ENCODE assay signal across 21 cellular contexts in the genomic region with DNA sequence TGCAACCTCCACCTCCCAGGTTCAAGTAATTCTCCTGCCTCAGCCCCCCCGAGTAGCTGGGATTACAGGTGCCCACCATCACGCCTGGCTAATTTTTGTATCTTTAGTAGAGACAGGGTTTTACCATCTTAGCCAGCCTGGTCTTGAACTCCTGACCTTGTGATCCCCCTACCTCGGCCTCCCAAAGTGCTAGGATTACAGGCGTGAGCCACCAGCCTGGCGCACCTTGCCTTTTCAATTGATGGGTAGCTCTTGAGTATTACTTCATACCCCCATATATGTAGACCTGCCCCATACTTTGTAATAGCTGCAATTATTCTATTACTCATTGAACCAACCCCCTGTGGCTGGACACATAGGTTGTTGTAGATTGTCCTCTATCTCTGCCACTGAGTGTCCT.
DNase-seq lines count a peak whose midpoint lies in the region; FAIRE-seq and TF ChIP-seq lines count a peak whose summit lies in the region.
"Had no signal": no experiment of that assay in that cellular context is flagged by ENCODE, and none has a peak within 500 bp of the region (broad histone marks: within the 10 kb centered on the region; RNA-seq: fewer than 3 reads in every experiment).

No MANE protein-coding gene starts in this region.

- intact Hi-C loops in vagina (cut with DNase I), result no loop called here

- H3K14ac ChIP-seq in H1 (ENCODE audit: insufficient read length), result no peak overlapping the region

- H3K4me1 ChIP-seq in H1 (replicated peaks in 1 of 4; ENCODE audit: control insufficient read depth in 3 of 4, insufficient read depth in 4 of 4, low read length in 3 of 4) (peaks cover 0 to under 1% (median 0%) of the 10 kb centered on the region in 4 experiments; a peak in 3 of 7 replicates), vagina (peaks cover 9% of the 10 kb centered on the region), SJCRH30 (peaks cover 6% of the 10 kb centered on the region; the same call in 1 of the 2 replicates)

- TF ChIP-seq POLR2A in H1 (IDR thresholded peaks at IDR 0.05; ENCODE audit: control extremely low read depth in 1 of 2, low read depth in 2 of 2, low read length in 2 of 2), result no peak
- TF ChIP-seq POLR2A in vagina (IDR thresholded peaks at IDR 0.05), result no peak

- H3K27me3 ChIP-seq in H1 (replicated peaks in 1 of 4; ENCODE audit: control insufficient read depth in 3 of 4, extremely low read depth in 1 of 4, insufficient read depth in 3 of 4, low read length in 3 of 4) (no peaks in the 10 kb centered on the region), vagina (no peaks in the 10 kb centered on the region), SJCRH30 (no peaks in the 10 kb centered on the region)

- H3K36me3 ChIP-seq in H1 (ENCODE audit: control insufficient read depth in 2 of 4, insufficient read depth in 4 of 4, low read length in 3 of 4) (no peaks in the 10 kb centered on the region), vagina (peaks cover 0 to 8% of the 10 kb centered on the region in 2 donors), SJCRH30 (no peaks in the 10 kb centered on the region)
- H3K36me3 ChIP-seq: BLaER1 treated with 17β-estradiol and CSF1 and Interleukin-3, amounts not matched to agents 10 nM and 100 nM had no signal

- TF ChIP-seq EP300 in H1 (IDR thresholded peaks at IDR 0.05; ENCODE audit: borderline replicate concordance in 1 of 2, low read depth in 2 of 2, low read length in 2 of 2), result no peak

- no peak overlapping the region for H2AFZ ChIP-seq in H1 (ENCODE audit: low read length)

- H3K18ac ChIP-seq in H1 (ENCODE audit: extremely low read depth, low read length), result no peak overlapping the region

- H3K27ac ChIP-seq in H1 (ENCODE audit: low read depth, low read length) (no peak overlapping the region), vagina (no peak overlapping the region), SJCRH30 (no peak overlapping the region)
- H3K27ac ChIP-seq: BLaER1 treated with 17β-estradiol and CSF1 and Interleukin-3, amounts not matched to agents 10 nM and 100 nM had no signal

- H3K79me1 ChIP-seq in H1 (ENCODE audit: low read depth, low read length), result no peaks in the 10 kb centered on the region

- DNase-seq in activated CD8-positive, alpha-beta memory T cell treated with anti-CD3 and anti-CD28 coated beads for 24 hours, result peak; percentile 4
- DNase-seq in activated CD8-positive, alpha-beta memory T cell treated with anti-CD3 and anti-CD28 coated beads, Interleukin-2, amount 50 U/mL, for 48 hours, result no peak
- peak in 1 of 2 experiments; percentile 19 for DNase-seq in H1 (ENCODE audit: low read depth in 1 of 2, low spot score in 2 of 2)
- DNase-seq in vagina (ENCODE audit: extremely low spot score in 2 of 2), result peak; percentile 43 to 44
- DNase-seq in HEK293T (ENCODE audit: extremely low spot score), result no peak
- no peak for DNase-seq in SJCRH30
- no peak for DNase-seq in 8988T
- DNase-seq: DND-41, GDM1, IMR-90, Karpas-422, NCI-H1105 treated with DMSO at 0.1 percent for 48 hours, NCI-H187, NCI-H226, NCI-H524 treated with DMSO at 0.1 percent for 48 hours had no signal

- no peaks in the 10 kb centered on the region for H3K9me3 Mint-ChIP-seq in nephron

- no peak overlapping the region for H3K4ac ChIP-seq in H1 (replicated peaks; ENCODE audit: insufficient read length, low read depth, low read length)

- no peak overlapping the region for H3K56ac ChIP-seq in H1 (replicated peaks; ENCODE audit: insufficient read length, low read depth, low read length)

- H4K20me1 ChIP-seq in H1 (replicated peaks in 1 of 2; ENCODE audit: control insufficient read depth in 1 of 2, insufficient read depth in 2 of 2, low read length in 2 of 2), result no peaks in the 10 kb centered on the region

- H3K27ac Mint-ChIP-seq in nephron, result peak overlapping the region; percentile 14 to 86 (median 40)

- H4K8ac ChIP-seq in H1 (ENCODE audit: extremely low read depth, insufficient read depth, low read length), result no peak overlapping the region

- H3K79me2 ChIP-seq in H1 (ENCODE audit: control insufficient read depth in 1 of 2, insufficient read depth in 2 of 2, low read length in 2 of 2), result no peaks in the 10 kb centered on the region

- H3K4me2 ChIP-seq in H1 (ENCODE audit: insufficient read depth in 1 of 2, low read depth in 2 of 2, low read length in 2 of 2), result no peak overlapping the region
- H3K4me2 ChIP-seq: BLaER1 treated with 17β-estradiol and CSF1 and Interleukin-3, amounts not matched to agents 10 nM and 100 nM had no signal

- peak overlapping the region; percentile 85; the same call in 1 of the 2 replicates for H2AK5ac ChIP-seq in H1 (ENCODE audit: low read depth, low read length)

- no peak overlapping the region for H4K5ac ChIP-seq in H1 (ENCODE audit: insufficient read length, low read depth, low read length)

- no peak overlapping the region for H3K23ac ChIP-seq in H1 (ENCODE audit: insufficient read length)

- no peaks in the 10 kb centered on the region for H3K36me3 Mint-ChIP-seq in nephron (ENCODE audit: low read depth)

- peaks cover 45% of the 10 kb centered on the region for H3K4me1 Mint-ChIP-seq in nephron

- no peak overlapping the region for H2BK15ac ChIP-seq in H1 (ENCODE audit: low read length)

- H3K23me2 ChIP-seq in H1 (ENCODE audit: low read depth, low read length), result no peaks in the 10 kb centered on the region; the same call in 1 of the 2 replicates

- 0 out of 2 replicates have a peak overlapping the region, but pooled peaks have one; percentile 56 for H2BK5ac ChIP-seq in H1 (ENCODE audit: low read depth, low read length)

- H3K9me3 ChIP-seq in H1 (ENCODE audit: insufficient read depth in 2 of 2, low read depth in 1 of 2, low read length in 1 of 2) (no peaks in the 10 kb centered on the region), vagina (no peaks in the 10 kb centered on the region), SJCRH30 (replicated peaks) (no peaks in the 10 kb centered on the region)
- H3K9me3 ChIP-seq: BLaER1 treated with 17β-estradiol and CSF1 and Interleukin-3, amounts not matched to agents 10 nM and 100 nM had no signal

- peak overlapping the region; percentile 40 for H4K91ac ChIP-seq in H1 (replicated peaks; ENCODE audit: insufficient read length, low read length)

- no peak overlapping the region for H3K4me3 ChIP-seq in H1 (ENCODE audit: extremely low read depth in 1 of 4, insufficient read depth in 2 of 4, low read depth in 3 of 4, low read length in 4 of 4)
- no peak overlapping the region for H3K4me3 ChIP-seq in vagina
- H3K4me3 ChIP-seq in SJCRH30, result no peak overlapping the region
- H3K4me3 ChIP-seq: BLaER1 treated with 17β-estradiol and CSF1 and Interleukin-3, amounts not matched to agents 10 nM and 100 nM; GM12878 had no signal

- no peak overlapping the region for H3K4me3 Mint-ChIP-seq in nephron

- H2BK120ac ChIP-seq in H1 (replicated peaks; ENCODE audit: low read depth, low read length), result no peak overlapping the region

- TF ChIP-seq RAD21 in H1 (IDR thresholded peaks at IDR 0.05 in 1 of 2, conservative IDR thresholded peaks at IDR 0.05 in 1 of 2; ENCODE audit: low read depth in 2 of 2, low read length in 2 of 2), result no peak

- WGBS in H1 (ENCODE audit: extremely low coverage in 1 of 2, insufficient coverage in 1 of 2, insufficient read length in 1 of 2, insufficient replicate concordance in 2 of 2, low coverage in 1 of 2, low lambda C conversion rate in 2 of 2, missing lambda C conversion rate in 1 of 2), 2 experiments, result 90% methylated on average over 5 of the region's 5 CpGs; no CpG with 5 or more reads in 1 of the 2 experiments

- FAIRE-seq in H1 (lab: Jason Lieb, UNC), result no peak
- FAIRE-seq: A204.1, GM12878, GM18507, H54 had no signal

- H3K9ac ChIP-seq in H1 (replicated peaks in 1 of 4; ENCODE audit: extremely low read depth in 1 of 4, low read depth in 3 of 4, low read length in 3 of 4), result no peak overlapping the region
- H3K9ac ChIP-seq: BLaER1 treated with 17β-estradiol and CSF1 and Interleukin-3, amounts not matched to agents 10 nM and 100 nM had no signal

- CTCF ChIA-PET in H1 (lab: Charles Lee; ENCODE audit: partially characterized antibody) (interaction anchor here (0.7 to 6.4 kb wide), 15 partner anchors 10 to 236 kb away, joined by 3 to 79 read pairs (median 6); no protein-coding TSS in a partner anchor), HEK293T (lab: Yijun Ruan, JAX) (interaction anchor here (0.6 to 2.0 kb wide), 3 partner anchors 12 to 235 kb away, joined by 3 to 19 read pairs (median 3); no protein-coding TSS in a partner anchor)

- POLR2A ChIA-PET in H1 (lab: Charles Lee; ENCODE audit: partially characterized antibody) (no interaction called here), HEK293T (lab: Yijun Ruan, JAX) (no interaction called here)

- H3K27me3 Mint-ChIP-seq in nephron (ENCODE audit: low read depth), result no peaks in the 10 kb centered on the region

- H2BK12ac ChIP-seq in H1 (ENCODE audit: low read depth, low read length), result peak overlapping the region; percentile 75; the same call in 1 of the 2 replicates

- TF ChIP-seq CTCF in H1 (IDR thresholded peaks at IDR 0.05; ENCODE audit: control extremely low read depth in 1 of 3, insufficient read depth in 1 of 3, low read depth in 1 of 3, low read length in 3 of 3) (no peak), nephron (IDR thresholded peaks at IDR 0.05; ENCODE audit: unreplicated experiment in 3 of 3) (no peak), vagina (IDR thresholded peaks at IDR 0.05) (no peak)

- H2BK20ac ChIP-seq in H1 (ENCODE audit: low read length), result no peak overlapping the region

TF ChIP-seq in H1, 55 proteins besides CTCF, POLR2A, EP300 and RAD21 (continues in another document):
- TF ChIP-seq POLR2AphosphoS5 (IDR thresholded peaks at IDR 0.05; ENCODE audit: low read depth, low read length) (no peak), TEAD4 (IDR thresholded peaks at IDR 0.05; ENCODE audit: low read depth, low read length) (no peak), KDM1A (IDR thresholded peaks at IDR 0.05; ENCODE audit: borderline replicate concordance, low read length) (no peak), CTBP2 (IDR thresholded peaks at IDR 0.05; ENCODE audit: borderline replicate concordance, insufficient read depth, insufficient read length, low read length) (no peak), SP1 (IDR thresholded peaks at IDR 0.05; ENCODE audit: low read depth, low read length) (no peak), PHF8 (conservative IDR thresholded peaks at IDR 0.05; ENCODE audit: low read depth, low read length) (no peak), ZNF274 (IDR thresholded peaks at IDR 0.05; ENCODE audit: borderline replicate concordance, extremely low read depth, low read length) (no peak)

TF ChIP-seq in HEK293T, 16 proteins besides CTCF, POLR2A, EP300 and RAD21:
- TF ChIP-seq SP1 (IDR thresholded peaks at IDR 0.05), result no peak
- TF ChIP-seq FOXK2 (IDR thresholded peaks at IDR 0.05), result no peak
- TF ChIP-seq ARNT (IDR thresholded peaks at IDR 0.05), result no peak

Comparison
In these comparisons a context has a peak if more than half of its experiments do, and no peak if none do; other contexts are left out.
1. DNase-seq: peak in activated CD8-positive, alpha-beta memory T cell treated with anti-CD3 and anti-CD28 coated beads for 24 hours (single experiment) and vagina (2 of 2); none in activated CD8-positive, alpha-beta memory T cell treated with anti-CD3 and anti-CD28 coated beads, Interleukin-2, amount 50 U/mL, for 48 hours (single experiment), HEK293T (single experiment), SJCRH30 (0 of 2) and 8988T (single experiment).